In genomic region chr11:78161937-78162336, GRCh38 we compare ENCODE assay signal across 20 cellular contexts. TPM values are rescaled to one million over a fixed set of nuclear protein-coding genes. Genes with fewer than 3 reads are reported as not detected.
DNase-seq lines count a peak whose midpoint lies in the region; ATAC-seq and TF ChIP-seq lines count a peak whose summit lies in the region.
"Had no signal": no experiment of that assay in that cellular context is flagged by ENCODE, and none has a peak within 500 bp of the region (broad histone marks: within the 10 kb centered on the region; RNA-seq: fewer than 3 reads in every experiment).

No MANE protein-coding gene starts in this region.

- H3K4me2 ChIP-seq in osteoblast (ENCODE audit: insufficient read depth, low read length), result no peak overlapping the region
- H3K4me2 ChIP-seq: A549, smooth muscle cell had no signal

- H3K27me3 ChIP-seq in osteoblast (ENCODE audit: insufficient read depth, low read length), result no peaks in the 10 kb centered on the region
- H3K27me3 ChIP-seq: upper lobe of left lung had no signal

- no peak overlapping the region for H3K4me3 ChIP-seq in osteoblast (ENCODE audit: insufficient read depth, low read length)
- H3K4me3 ChIP-seq: A549, smooth muscle cell, upper lobe of left lung had no signal

- H3K79me2 ChIP-seq in osteoblast (ENCODE audit: insufficient read depth, low read length), result no peaks in the 10 kb centered on the region
- H3K79me2 ChIP-seq: parathyroid adenoma had no signal

- DNase-seq in AG08395 (ENCODE audit: low spot score) (peak; percentile 27), amniotic epithelial cell (ENCODE audit: low read depth) (peak; percentile 24), foreskin melanocyte (peak; percentile 18), osteoblast (ENCODE audit: insufficient read length, low spot score, missing footprints) (no peak), UCSD-AML1 (lab: John Stamatoyannopoulos, UW; ENCODE audit: unreplicated experiment) (no peak), cortex of kidney (lab: John Stamatoyannopoulos, UW) (no peak), superior temporal gyrus (ENCODE audit: extremely low spot score) (no peak)
- DNase-seq: activated CD4-positive, alpha-beta memory T cell treated with anti-CD3 and anti-CD28 coated beads, Interleukin-2, amount 10 ng/mL, durations not matched to agents 7 days and 5 days; activated T-cell treated with anti-CD3 and anti-CD28 coated beads, Interleukin-2, amount 50 U/mL, for 48 hours; DMS153; effector CD8-positive, alpha-beta T cell; H7; NCI-H1092 had no signal

- H3K27ac ChIP-seq in osteoblast (ENCODE audit: low read depth, low read length), result no peak overlapping the region
- H3K27ac ChIP-seq: A549, C4-2B, parathyroid adenoma, RWPE1 had no signal

- peak overlapping the region; percentile 60 for H2AFZ ChIP-seq in osteoblast (ENCODE audit: low read length)
- H2AFZ ChIP-seq: parathyroid adenoma had no signal

- H4K20me1 ChIP-seq in osteoblast (ENCODE audit: insufficient read depth, low read length), result no peaks in the 10 kb centered on the region

- no peaks in the 10 kb centered on the region for H3K9me3 ChIP-seq in osteoblast (ENCODE audit: low read depth, low read length)
- H3K9me3 ChIP-seq: A549, upper lobe of left lung had no signal

- ATAC-seq in GM21367 (IDR thresholded peaks at IDR 0.05; ENCODE audit: unreplicated experiment), result no peak
- ATAC-seq: A549 had no signal

- no peaks in the 10 kb centered on the region for H3K36me3 ChIP-seq in osteoblast (ENCODE audit: insufficient read depth, low read length)
- H3K36me3 ChIP-seq: upper lobe of left lung had no signal

- TF ChIP-seq CTCF in osteoblast (IDR thresholded peaks at IDR 0.05; ENCODE audit: extremely low read depth, low read depth, low read length), result no peak

- H3K4me1 ChIP-seq in osteoblast (ENCODE audit: insufficient read depth, low read length), result peaks cover 11% of the 10 kb centered on the region
- H3K4me1 ChIP-seq: A549, parathyroid adenoma, upper lobe of left lung had no signal

RNA-seq across cellular contexts. Expression of gene ALG8, which starts 22.5 kb away (rescaled TPM):
- 38.4 and 46.6 TPM in 2 replicates for total RNA-seq in osteoblast

RNA-seq across cellular contexts. Expression of gene KCTD21, which starts 26.5 kb away (rescaled TPM):
- 14.5 and 15.0 TPM in 2 replicates for total RNA-seq in osteoblast

RNA-seq across cellular contexts. Expression of gene USP35, which starts 26.8 kb away (rescaled TPM):
- total RNA-seq in osteoblast, result 21.4 and 26.2 TPM in 2 replicates

Comparison
In these comparisons a context has a peak if more than half of its experiments do, and no peak if none do; other contexts are left out.
1. DNase-seq: peak in AG08395 (single experiment), amniotic epithelial cell (single experiment) and foreskin melanocyte (single experiment); none in osteoblast (single experiment), UCSD-AML1 (single experiment), cortex of kidney (single experiment) and superior temporal gyrus (single experiment).